In the genomic region with DNA sequence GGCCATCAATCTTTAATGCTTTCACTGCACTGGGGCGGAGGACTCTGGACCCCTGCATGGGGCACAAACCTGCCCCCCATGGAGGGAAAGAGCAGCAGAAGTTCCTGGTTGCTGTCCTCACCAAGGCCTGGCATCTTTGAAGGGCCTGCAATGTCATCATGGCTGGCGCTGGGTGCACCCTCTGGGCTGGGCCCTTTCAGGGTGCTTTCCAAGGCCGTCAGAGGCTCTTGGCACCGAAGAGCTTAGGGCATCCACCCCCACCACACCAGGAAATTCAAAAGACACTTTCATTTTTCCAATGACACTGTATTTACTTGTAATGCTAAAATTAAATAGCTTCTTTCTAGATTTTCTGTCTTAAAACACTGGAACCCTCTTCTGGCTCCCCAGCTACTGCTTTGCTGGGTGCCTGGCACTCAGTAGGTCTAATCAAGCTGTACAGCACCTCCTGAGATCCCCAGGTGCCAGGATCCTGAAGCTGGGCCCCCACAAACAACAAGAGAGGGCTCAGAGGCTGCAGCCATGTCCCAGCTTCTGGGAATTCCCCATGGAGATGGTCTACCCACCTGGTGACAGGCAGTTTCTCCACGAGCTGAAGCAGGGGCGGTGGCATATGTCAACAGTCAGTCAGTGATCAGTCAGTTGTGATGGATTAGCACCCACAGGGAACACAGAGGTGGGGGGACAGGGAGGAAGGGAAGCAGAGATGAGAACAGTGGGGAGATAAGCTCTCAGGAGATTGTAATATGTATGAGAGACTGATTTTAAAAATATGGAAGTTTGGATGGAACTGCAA, we compare ENCODE assay signal across 18 cellular contexts. TPM values are rescaled to one million over a fixed set of nuclear protein-coding genes. Genes with fewer than 3 reads are reported as not detected.
DNase-seq lines count a peak whose midpoint lies in the region; ATAC-seq and TF ChIP-seq lines count a peak whose summit lies in the region.
"Had no signal": no experiment of that assay in that cellular context is flagged by ENCODE, and none has a peak within 500 bp of the region (broad histone marks: within the 10 kb centered on the region; RNA-seq: fewer than 3 reads in every experiment).

No MANE protein-coding gene starts in this region.

- H3K4me3 Mint-ChIP-seq in stimulated activated naive CD8-positive, alpha-beta T cell treated with anti-CD3 and anti-CD28 coated beads, Interleukin-15, amount 100 ng/mL, for 72 hours, result no peak overlapping the region
- H3K4me3 Mint-ChIP-seq: CD14-positive monocyte had no signal

- H3K4me2 ChIP-seq in OCI-LY3 (ENCODE audit: low read length), result peak overlapping the region; percentile 9; the same call in 1 of the 2 replicates

- no peaks in the 10 kb centered on the region for H3K9me3 ChIP-seq in OCI-LY3 (ENCODE audit: insufficient read depth, low read length)
- H3K9me3 ChIP-seq in mucosa of descending colon, result no peaks in the 10 kb centered on the region
- H3K9me3 ChIP-seq in testis, result no peaks in the 10 kb centered on the region

- peaks cover 13% of the 10 kb centered on the region for H3K4me1 ChIP-seq in OCI-LY3 (ENCODE audit: low read length)
- H3K4me1 ChIP-seq in mucosa of descending colon (ENCODE audit: low read depth), result peaks cover 6% of the 10 kb centered on the region
- no peaks in the 10 kb centered on the region for H3K4me1 ChIP-seq in testis

- intact Hi-C loops in mucosa of descending colon (cut with DNase I, micrococcal nuclease) (no loop called here), testis (cut with DNase I; ENCODE audit: low total_unique reads) (no loop called here)

- no peaks in the 10 kb centered on the region for H3K27me3 Mint-ChIP-seq in stimulated activated naive CD8-positive, alpha-beta T cell treated with anti-CD3 and anti-CD28 coated beads, Interleukin-15, amount 100 ng/mL, for 72 hours

- DNase-seq in stimulated activated naive CD8-positive, alpha-beta T cell treated with anti-CD3 and anti-CD28 coated beads, Interleukin-15, amount 100 ng/mL, for 72 hours, result no peak
- no peak for DNase-seq in stimulated activated naive CD8-positive, alpha-beta T cell treated with anti-CD3 and anti-CD28 coated beads, Interleukin-15, Interleukin-2, amounts not matched to agents 100 U/mL and 50 U/mL, for 24 hours
- no peak for DNase-seq in mucosa of descending colon
- no peak for DNase-seq in testis
- no peak for DNase-seq in stimulated activated naive CD4-positive, alpha-beta T cell (lab: John Stamatoyannopoulos, UW)
- DNase-seq: Caco-2, MG63, NCI-H1092 treated with DMSO at 0.1 percent for 48 hours, NCI-H187, NCI-H510A, OCI-M1, RPMI8226, SJCRH30 had no signal

- H3K79me2 ChIP-seq in OCI-LY3 (ENCODE audit: low read length), result no peaks in the 10 kb centered on the region

- 64 to 65% methylated on average over 6 of the region's 6 CpGs for WGBS in testis, 2 donors

- no peaks in the 10 kb centered on the region for H4K20me1 ChIP-seq in OCI-LY3 (ENCODE audit: insufficient read depth, low read length)

- ATAC-seq in stimulated activated naive CD8-positive, alpha-beta T cell treated with anti-CD3 and anti-CD28 coated beads, Interleukin-15, amount 100 ng/mL, for 72 hours, result peak; percentile 26
- ATAC-seq in stimulated activated naive CD8-positive, alpha-beta T cell treated with anti-CD3 and anti-CD28 coated beads, Interleukin-15, Interleukin-2, amounts not matched to agents 100 U/mL and 50 U/mL, for 24 hours, result no peak
- ATAC-seq in mucosa of descending colon, result peak; percentile 38
- ATAC-seq in GM18873 (IDR thresholded peaks at IDR 0.05; ENCODE audit: low FRiP score, unreplicated experiment), result no peak
- no peak for ATAC-seq in esophagus mucosa

- H3K4me3 ChIP-seq in OCI-LY3 (ENCODE audit: low read length), result no peak overlapping the region
- no peak overlapping the region for H3K4me3 ChIP-seq in mucosa of descending colon
- H3K4me3 ChIP-seq in testis, result no peak overlapping the region
- H3K4me3 ChIP-seq: MG63, SJCRH30 had no signal

- no peak overlapping the region for H3K9ac ChIP-seq in OCI-LY3 (ENCODE audit: low read length)

- H3K27me3 ChIP-seq in OCI-LY3 (ENCODE audit: low read depth, low read length), result no peaks in the 10 kb centered on the region
- no peaks in the 10 kb centered on the region for H3K27me3 ChIP-seq in testis
- H3K27me3 ChIP-seq: SJCRH30 had no signal

- TF ChIP-seq POLR2A in testis (IDR thresholded peaks at IDR 0.05), result no peak

- H3K27ac ChIP-seq in OCI-LY3 (ENCODE audit: low read length), result no peak overlapping the region
- no peak overlapping the region for H3K27ac ChIP-seq in testis
- H3K27ac ChIP-seq: SJCRH30 had no signal

- H2AFZ ChIP-seq in OCI-LY3 (ENCODE audit: low read depth, low read length), result peak overlapping the region; percentile 25; the same call in 1 of the 2 replicates

- no peak overlapping the region for H3K27ac Mint-ChIP-seq in stimulated activated naive CD8-positive, alpha-beta T cell treated with anti-CD3 and anti-CD28 coated beads, Interleukin-15, amount 100 ng/mL, for 72 hours
- H3K27ac Mint-ChIP-seq: CD14-positive monocyte had no signal

- TF ChIP-seq CTCF in OCI-LY3 (IDR thresholded peaks at IDR 0.05; ENCODE audit: low read depth, low read length), result no peak
- TF ChIP-seq CTCF in mucosa of descending colon (IDR thresholded peaks at IDR 0.05), result no peak
- TF ChIP-seq CTCF in testis (IDR thresholded peaks at IDR 0.05), result no peak

- no peaks in the 10 kb centered on the region for H3K36me3 ChIP-seq in OCI-LY3 (replicated peaks; ENCODE audit: low read depth, low read length)
- H3K36me3 ChIP-seq in mucosa of descending colon (ENCODE audit: low read depth), result no peaks in the 10 kb centered on the region
- H3K36me3 ChIP-seq in testis (ENCODE audit: low read depth, missing control alignments), result no peaks in the 10 kb centered on the region
- H3K36me3 ChIP-seq: MG63, SJCRH30 had no signal

- peaks cover 5 to 8% of the 10 kb centered on the region in 2 donors for H3K9me3 Mint-ChIP-seq in stimulated activated naive CD8-positive, alpha-beta T cell treated with anti-CD3 and anti-CD28 coated beads, Interleukin-15, amount 100 ng/mL, for 72 hours

- no peaks in the 10 kb centered on the region for H3K4me1 Mint-ChIP-seq in stimulated activated naive CD8-positive, alpha-beta T cell treated with anti-CD3 and anti-CD28 coated beads, Interleukin-15, amount 100 ng/mL, for 72 hours
- H3K4me1 Mint-ChIP-seq: CD14-positive monocyte had no signal

RNA-seq across cellular contexts. Expression of gene CACNG1, which starts 2.1 kb away (rescaled TPM):
- total RNA-seq in mucosa of descending colon (not detected), testis (not detected), esophagus mucosa (not detected)
- 0.69 TPM for polyA plus RNA-seq in testis (ENCODE audit: insufficient read depth, low read depth, low replicate concordance)
- total RNA-seq: Caco-2, H1 had no signal
- polyA plus RNA-seq: CD14-positive monocyte, H1 had no signal

Comparison
In these comparisons a context has a peak if more than half of its experiments do, and no peak if none do; other contexts are left out.
1. ATAC-seq: peak in stimulated activated naive CD8-positive, alpha-beta T cell treated with anti-CD3 and anti-CD28 coated beads, Interleukin-15, amount 100 ng/mL, for 72 hours (single experiment) and mucosa of descending colon (single experiment); none in stimulated activated naive CD8-positive, alpha-beta T cell treated with anti-CD3 and anti-CD28 coated beads, Interleukin-15, Interleukin-2, amounts not matched to agents 100 U/mL and 50 U/mL, for 24 hours (single experiment), GM18873 (single experiment) and esophagus mucosa (single experiment).